ENCODE assay signal across 1 cellular context in the genomic region with DNA sequence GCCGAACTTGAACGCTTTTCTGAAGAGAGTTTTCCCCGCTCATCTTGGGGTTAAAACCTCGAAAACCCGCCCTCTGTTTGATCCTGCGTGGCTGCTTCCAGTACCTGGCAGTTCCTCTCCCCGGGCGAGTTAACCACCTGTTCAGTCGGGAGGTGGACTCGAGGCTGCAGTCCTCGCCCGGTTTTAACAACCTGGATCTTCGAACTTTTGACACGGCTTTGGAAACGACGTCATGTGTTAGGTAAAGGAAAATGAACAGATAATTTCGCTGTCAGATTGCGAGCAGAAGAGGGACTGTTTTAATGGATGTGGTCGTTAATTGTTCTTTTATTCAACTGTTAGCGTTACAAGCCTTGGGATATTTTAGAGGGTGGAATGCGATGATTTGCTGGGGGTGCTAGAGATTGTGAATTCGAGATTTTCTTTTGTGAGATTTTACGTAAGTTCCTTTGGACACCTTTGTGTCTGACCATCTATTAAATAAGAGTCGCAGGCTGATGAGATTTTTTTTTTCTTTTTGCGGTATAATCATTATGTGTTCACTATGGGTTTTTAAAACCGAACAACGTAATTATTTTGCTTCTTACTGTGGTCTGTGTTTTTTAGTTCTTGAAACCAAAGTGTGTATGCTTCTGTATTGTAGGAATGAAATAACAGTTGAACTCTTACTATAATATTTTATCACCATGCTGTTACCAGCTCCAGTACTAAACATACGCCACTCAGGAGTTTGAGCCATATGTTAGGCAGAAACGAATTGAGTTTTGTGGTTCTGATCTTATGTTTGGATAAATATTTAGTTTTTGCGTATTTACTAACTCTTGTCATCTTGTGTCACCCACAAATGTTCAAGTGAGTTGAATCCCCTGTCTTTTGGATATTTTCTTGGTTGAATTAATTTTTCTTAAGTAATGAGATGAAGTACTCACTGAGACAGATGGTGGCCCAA.
TF ChIP-seq lines count a peak whose summit lies in the region.

No MANE protein-coding gene starts in this region.

TF ChIP-seq in K562, 482 proteins besides CTCF, POLR2A, EP300 and RAD21 (continued from another document):
- TF ChIP-seq ZBTB40 (IDR thresholded peaks at IDR 0.05) (peak; percentile 19; the same call in 1 of the 2 replicates), ZBTB40 (CRISPR knock-in tag; IDR thresholded peaks at IDR 0.05) (no peak), SNIP1 (IDR thresholded peaks at IDR 0.05; ENCODE audit: low read depth) (no peak), HOMEZ (CRISPR knock-in tag; IDR thresholded peaks at IDR 0.05) (no peak), CREB3 (tag; conservative IDR thresholded peaks at IDR 0.05; ENCODE audit: low read depth) (no peak), MED1 (CRISPR knock-in tag; IDR thresholded peaks at IDR 0.05; ENCODE audit: borderline replicate concordance) (no peak), SPI1 (IDR thresholded peaks at IDR 0.05; ENCODE audit: borderline replicate concordance, low read depth, low read length) (peak; percentile 38; the same call in 1 of the 2 replicates), DMBX1 (CRISPR knock-in tag; IDR thresholded peaks at IDR 0.05; ENCODE audit: borderline replicate concordance) (no peak), ZNF589 (CRISPR knock-in tag; IDR thresholded peaks at IDR 0.05; ENCODE audit: low read depth) (no peak), ZC3H8 (IDR thresholded peaks at IDR 0.05) (no peak), CBX5 (IDR thresholded peaks at IDR 0.05; ENCODE audit: borderline replicate concordance, low read depth) (no peak), ZNF354B (CRISPR knock-in tag; IDR thresholded peaks at IDR 0.05) (no peak), TRIM28 (IDR thresholded peaks at IDR 0.05) (no peak), KDM1A (IDR thresholded peaks at IDR 0.05) (0 out of 4 replicates have a peak, but pooled peaks of 1 of the 2 experiments have one; percentile 43), GTF2E2 (tag; IDR thresholded peaks at IDR 0.05) (peak; percentile 3; the same call in 1 of the 2 replicates), JUND (IDR thresholded peaks at IDR 0.05; ENCODE audit: borderline replicate concordance, low read depth, low read length) (no peak), JUND (tag; IDR thresholded peaks at IDR 0.05; ENCODE audit: borderline replicate concordance, low read depth, low read length) (no peak), ZBTB7A (IDR thresholded peaks at IDR 0.05; ENCODE audit: borderline replicate concordance, control insufficient read depth, low read depth, low read length) (no peak), NCOA4 (IDR thresholded peaks at IDR 0.05; ENCODE audit: partially characterized antibody) (peak; percentile 25), ATF6 (CRISPR knock-in tag; IDR thresholded peaks at IDR 0.05) (no peak), NR2C2 (CRISPR knock-in tag; IDR thresholded peaks at IDR 0.05) (no peak), NR2C2 (tag; IDR thresholded peaks at IDR 0.05) (no peak)
- TF ChIP-seq, protein P1, sequence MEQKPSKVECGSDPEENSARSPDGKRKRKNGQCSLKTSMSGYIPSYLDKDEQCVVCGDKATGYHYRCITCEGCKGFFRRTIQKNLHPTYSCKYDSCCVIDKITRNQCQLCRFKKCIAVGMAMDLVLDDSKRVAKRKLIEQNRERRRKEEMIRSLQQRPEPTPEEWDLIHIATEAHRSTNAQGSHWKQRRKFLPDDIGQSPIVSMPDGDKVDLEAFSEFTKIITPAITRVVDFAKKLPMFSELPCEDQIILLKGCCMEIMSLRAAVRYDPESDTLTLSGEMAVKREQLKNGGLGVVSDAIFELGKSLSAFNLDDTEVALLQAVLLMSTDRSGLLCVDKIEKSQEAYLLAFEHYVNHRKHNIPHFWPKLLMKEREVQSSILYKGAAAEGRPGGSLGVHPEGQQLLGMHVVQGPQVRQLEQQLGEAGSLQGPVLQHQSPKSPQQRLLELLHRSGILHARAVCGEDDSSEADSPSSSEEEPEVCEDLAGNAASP (IDR thresholded peaks at IDR 0.05): no peak
- TF ChIP-seq, protein P2, sequence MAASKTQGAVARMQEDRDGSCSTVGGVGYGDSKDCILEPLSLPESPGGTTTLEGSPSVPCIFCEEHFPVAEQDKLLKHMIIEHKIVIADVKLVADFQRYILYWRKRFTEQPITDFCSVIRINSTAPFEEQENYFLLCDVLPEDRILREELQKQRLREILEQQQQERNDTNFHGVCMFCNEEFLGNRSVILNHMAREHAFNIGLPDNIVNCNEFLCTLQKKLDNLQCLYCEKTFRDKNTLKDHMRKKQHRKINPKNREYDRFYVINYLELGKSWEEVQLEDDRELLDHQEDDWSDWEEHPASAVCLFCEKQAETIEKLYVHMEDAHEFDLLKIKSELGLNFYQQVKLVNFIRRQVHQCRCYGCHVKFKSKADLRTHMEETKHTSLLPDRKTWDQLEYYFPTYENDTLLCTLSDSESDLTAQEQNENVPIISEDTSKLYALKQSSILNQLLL (CRISPR knock-in tag; IDR thresholded peaks at IDR 0.05; ENCODE audit: borderline replicate concordance): no peak
- TF ChIP-seq, protein P3, sequence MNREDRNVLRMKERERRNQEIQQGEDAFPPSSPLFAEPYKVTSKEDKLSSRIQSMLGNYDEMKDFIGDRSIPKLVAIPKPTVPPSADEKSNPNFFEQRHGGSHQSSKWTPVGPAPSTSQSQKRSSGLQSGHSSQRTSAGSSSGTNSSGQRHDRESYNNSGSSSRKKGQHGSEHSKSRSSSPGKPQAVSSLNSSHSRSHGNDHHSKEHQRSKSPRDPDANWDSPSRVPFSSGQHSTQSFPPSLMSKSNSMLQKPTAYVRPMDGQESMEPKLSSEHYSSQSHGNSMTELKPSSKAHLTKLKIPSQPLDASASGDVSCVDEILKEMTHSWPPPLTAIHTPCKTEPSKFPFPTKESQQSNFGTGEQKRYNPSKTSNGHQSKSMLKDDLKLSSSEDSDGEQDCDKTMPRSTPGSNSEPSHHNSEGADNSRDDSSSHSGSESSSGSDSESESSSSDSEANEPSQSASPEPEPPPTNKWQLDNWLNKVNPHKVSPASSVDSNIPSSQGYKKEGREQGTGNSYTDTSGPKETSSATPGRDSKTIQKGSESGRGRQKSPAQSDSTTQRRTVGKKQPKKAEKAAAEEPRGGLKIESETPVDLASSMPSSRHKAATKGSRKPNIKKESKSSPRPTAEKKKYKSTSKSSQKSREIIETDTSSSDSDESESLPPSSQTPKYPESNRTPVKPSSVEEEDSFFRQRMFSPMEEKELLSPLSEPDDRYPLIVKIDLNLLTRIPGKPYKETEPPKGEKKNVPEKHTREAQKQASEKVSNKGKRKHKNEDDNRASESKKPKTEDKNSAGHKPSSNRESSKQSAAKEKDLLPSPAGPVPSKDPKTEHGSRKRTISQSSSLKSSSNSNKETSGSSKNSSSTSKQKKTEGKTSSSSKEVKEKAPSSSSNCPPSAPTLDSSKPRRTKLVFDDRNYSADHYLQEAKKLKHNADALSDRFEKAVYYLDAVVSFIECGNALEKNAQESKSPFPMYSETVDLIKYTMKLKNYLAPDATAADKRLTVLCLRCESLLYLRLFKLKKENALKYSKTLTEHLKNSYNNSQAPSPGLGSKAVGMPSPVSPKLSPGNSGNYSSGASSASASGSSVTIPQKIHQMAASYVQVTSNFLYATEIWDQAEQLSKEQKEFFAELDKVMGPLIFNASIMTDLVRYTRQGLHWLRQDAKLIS (CRISPR knock-in tag; IDR thresholded peaks at IDR 0.05): no peak; the same call in 1 of the 2 replicates
- TF ChIP-seq, protein P4, sequence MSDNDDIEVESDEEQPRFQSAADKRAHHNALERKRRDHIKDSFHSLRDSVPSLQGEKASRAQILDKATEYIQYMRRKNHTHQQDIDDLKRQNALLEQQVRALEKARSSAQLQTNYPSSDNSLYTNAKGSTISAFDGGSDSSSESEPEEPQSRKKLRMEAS (CRISPR knock-in tag; IDR thresholded peaks at IDR 0.05): no peak
- TF ChIP-seq, protein P5, sequence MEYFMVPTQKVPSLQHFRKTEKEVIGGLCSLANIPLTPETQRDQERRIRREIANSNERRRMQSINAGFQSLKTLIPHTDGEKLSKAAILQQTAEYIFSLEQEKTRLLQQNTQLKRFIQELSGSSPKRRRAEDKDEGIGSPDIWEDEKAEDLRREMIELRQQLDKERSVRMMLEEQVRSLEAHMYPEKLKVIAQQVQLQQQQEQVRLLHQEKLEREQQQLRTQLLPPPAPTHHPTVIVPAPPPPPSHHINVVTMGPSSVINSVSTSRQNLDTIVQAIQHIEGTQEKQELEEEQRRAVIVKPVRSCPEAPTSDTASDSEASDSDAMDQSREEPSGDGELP (CRISPR knock-in tag; IDR thresholded peaks at IDR 0.05; ENCODE audit: borderline replicate concordance): 0 out of 2 replicates have a peak, but pooled peaks have one; percentile 4
